In the genomic region with DNA sequence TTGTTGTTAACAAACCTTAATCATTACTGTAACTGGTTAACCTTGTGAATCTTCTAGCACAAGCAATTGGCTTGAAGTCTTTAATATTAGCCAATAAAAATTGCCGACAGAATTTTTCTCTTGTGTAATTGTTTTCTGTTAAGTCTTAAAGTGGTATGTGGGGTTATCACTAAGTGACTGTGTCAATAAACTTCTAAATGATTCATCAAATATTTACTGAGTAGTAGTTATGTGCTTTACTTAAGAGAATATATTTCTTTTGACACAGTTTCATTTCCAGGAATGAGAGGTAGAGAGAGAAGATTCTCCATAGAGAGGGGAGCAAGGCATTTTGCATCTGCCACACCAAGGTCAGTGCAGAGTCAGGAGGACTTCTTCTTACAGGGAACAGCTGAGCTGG, we compare ENCODE assay signal across 22 cellular contexts.
DNase-seq lines count a peak whose midpoint lies in the region; ATAC-seq and TF ChIP-seq lines count a peak whose summit lies in the region.
"Had no signal": no experiment of that assay in that cellular context is flagged by ENCODE, and none has a peak within 500 bp of the region (broad histone marks: within the 10 kb centered on the region; RNA-seq: fewer than 3 reads in every experiment).

No MANE protein-coding gene starts in this region.

- peak; percentile 12 for DNase-seq in H4 (ENCODE audit: low spot score)
- DNase-seq in RWPE2 (ENCODE audit: low spot score), result no peak
- DNase-seq in fibroblast of lung (ENCODE audit: low read depth in 2 of 2), result peak; percentile 21 to 45
- no peak for DNase-seq in progenitor cell of endocrine pancreas (ENCODE audit: low spot score, unreplicated experiment)
- DNase-seq in islet precursor cell, result no peak
- no peak for DNase-seq in NCI-H2107 treated with DMSO at 0.1 percent for 48 hours (lab: John Stamatoyannopoulos, UW; ENCODE audit: unreplicated experiment)
- DNase-seq: Caco-2; CD8-positive, alpha-beta T cell; DMS79 treated with DMSO at 0.1 percent for 48 hours; H9; KG1; MM.1S; NCI-H2029; NCI-H446 treated with DMSO at 0.1 percent for 48 hours; NCI-H526; SIG-M5 had no signal

- no peak overlapping the region for H3K27ac ChIP-seq in RWPE2 (ENCODE audit: poor library complexity, severe bottlenecking)
- no peak overlapping the region for H3K27ac ChIP-seq in fibroblast of lung (ENCODE audit: insufficient read depth, low read length)
- H3K27ac ChIP-seq: C4-2B, RWPE1, SK-N-MC had no signal

- peaks cover 3% of the 10 kb centered on the region for H3K27me3 Mint-ChIP-seq in progenitor cell of endocrine pancreas
- H3K27me3 Mint-ChIP-seq: B cell had no signal

- no peak overlapping the region for H3K4me3 Mint-ChIP-seq in progenitor cell of endocrine pancreas (ENCODE audit: low read depth)
- H3K4me3 Mint-ChIP-seq: B cell; CD8-positive, alpha-beta T cell; H9 had no signal

- H3K9me3 ChIP-seq in RWPE2 (ENCODE audit: severe bottlenecking) (no peaks in the 10 kb centered on the region), fibroblast of lung (ENCODE audit: control insufficient read depth, insufficient read depth, low read depth, low read length) (no peaks in the 10 kb centered on the region)
- H3K9me3 ChIP-seq: Caco-2 had no signal

- H3K36me3 ChIP-seq in RWPE2 (ENCODE audit: low read depth), result no peaks in the 10 kb centered on the region
- H3K36me3 ChIP-seq in fibroblast of lung (ENCODE audit: control insufficient read depth, insufficient read depth, low read length), result no peaks in the 10 kb centered on the region

- H3K4me1 Mint-ChIP-seq in progenitor cell of endocrine pancreas (ENCODE audit: low read depth), result peaks cover 13% of the 10 kb centered on the region
- H3K4me1 Mint-ChIP-seq: B cell had no signal

- H3K9ac ChIP-seq in fibroblast of lung (ENCODE audit: insufficient read depth, low read length), result no peak overlapping the region

- H3K27ac Mint-ChIP-seq in progenitor cell of endocrine pancreas, result peak overlapping the region; percentile 45
- H3K27ac Mint-ChIP-seq: B cell; CD8-positive, alpha-beta T cell had no signal

- no peaks in the 10 kb centered on the region for H3K36me3 Mint-ChIP-seq in progenitor cell of endocrine pancreas (ENCODE audit: insufficient read depth)
- H3K36me3 Mint-ChIP-seq: CD8-positive, alpha-beta T cell had no signal

- no peak overlapping the region for H3K4me2 ChIP-seq in fibroblast of lung (ENCODE audit: extremely low read depth, insufficient read depth, low read length)

- H3K4me3 ChIP-seq in RWPE2 (ENCODE audit: severe bottlenecking) (no peak overlapping the region), fibroblast of lung (replicated peaks in 1 of 4; ENCODE audit: control extremely low read depth in 1 of 4, insufficient read depth in 1 of 4, low read depth in 3 of 4, low read length in 4 of 4) (no peak overlapping the region)
- H3K4me3 ChIP-seq: SK-N-MC had no signal

- H3K27me3 ChIP-seq in RWPE2 (ENCODE audit: insufficient read depth, poor library complexity, severe bottlenecking), result no peaks in the 10 kb centered on the region
- no peaks in the 10 kb centered on the region for H3K27me3 ChIP-seq in fibroblast of lung (ENCODE audit: control insufficient read depth, insufficient read depth, low read length)

- TF ChIP-seq CTCF in RWPE2 (IDR thresholded peaks at IDR 0.05; ENCODE audit: poor library complexity, severe bottlenecking) (no peak), fibroblast of lung (conservative IDR thresholded peaks at IDR 0.05 in 1 of 2, IDR thresholded peaks at IDR 0.05 in 1 of 2; ENCODE audit: low read depth in 1 of 2, low read length in 2 of 2) (no peak), progenitor cell of endocrine pancreas (IDR thresholded peaks at IDR 0.05; ENCODE audit: unreplicated experiment) (no peak)

- peaks cover 12% of the 10 kb centered on the region for H3K9me3 Mint-ChIP-seq in progenitor cell of endocrine pancreas (ENCODE audit: low read depth)
- H3K9me3 Mint-ChIP-seq: H9 had no signal

- ATAC-seq in RWPE2 (ENCODE audit: low read depth) (peak; percentile 56), HG03439 (IDR thresholded peaks at IDR 0.05; ENCODE audit: unreplicated experiment) (no peak)
- ATAC-seq: CD8-positive, alpha-beta T cell; Panc1 had no signal

- H4K20me1 ChIP-seq in fibroblast of lung (ENCODE audit: control insufficient read depth, extremely low read depth, insufficient read depth, low read length), result no peaks in the 10 kb centered on the region

- no peaks in the 10 kb centered on the region for H3K79me2 ChIP-seq in fibroblast of lung (ENCODE audit: control insufficient read depth, insufficient read depth, low read length)

- no peak overlapping the region for H2AFZ ChIP-seq in fibroblast of lung (ENCODE audit: low read length)

- H3K4me1 ChIP-seq in RWPE2 (ENCODE audit: insufficient read depth, poor library complexity, severe bottlenecking) (no peaks in the 10 kb centered on the region), fibroblast of lung (ENCODE audit: control insufficient read depth, extremely low read depth, insufficient read depth, low read length) (no peaks in the 10 kb centered on the region)

Comparison
In these comparisons a context has a peak if more than half of its experiments do, and no peak if none do; other contexts are left out.
1. DNase-seq: peak in H4 (single experiment) and fibroblast of lung (2 of 2); none in RWPE2 (single experiment), progenitor cell of endocrine pancreas (single experiment), islet precursor cell (single experiment) and NCI-H2107 treated with DMSO at 0.1 percent for 48 hours (single experiment).